In genomic region chr9:91001146-91001611, GRCh38 we compare ENCODE assay signal across 12 cellular contexts.
DNase-seq lines count a peak whose midpoint lies in the region; ATAC-seq and TF ChIP-seq lines count a peak whose summit lies in the region.
"Had no signal": no experiment of that assay in that cellular context is flagged by ENCODE, and none has a peak within 500 bp of the region (broad histone marks: within the 10 kb centered on the region; RNA-seq: fewer than 3 reads in every experiment).

No MANE protein-coding gene starts in this region.

- no peaks in the 10 kb centered on the region for H3K36me3 ChIP-seq in suprapubic skin

- H3K27ac Mint-ChIP-seq in activated T-cell treated with anti-CD3 and anti-CD28 coated beads, Interleukin-2, amount 50 U/mL, for 72 hours: no peak overlapping the region
- H3K27ac Mint-ChIP-seq: CD14-positive monocyte, T-helper 17 cell had no signal

- H3K36me3 Mint-ChIP-seq in activated T-cell treated with anti-CD3 and anti-CD28 coated beads, Interleukin-2, amount 50 U/mL, for 72 hours (ENCODE audit: insufficient read depth in 2 of 2): no peaks in the 10 kb centered on the region
- H3K36me3 Mint-ChIP-seq: CD14-positive monocyte had no signal

- H3K4me1 Mint-ChIP-seq in activated T-cell treated with anti-CD3 and anti-CD28 coated beads, Interleukin-2, amount 50 U/mL, for 72 hours (ENCODE audit: low read depth): peaks cover 9% of the 10 kb centered on the region
- H3K4me1 Mint-ChIP-seq: CD14-positive monocyte, T-helper 17 cell had no signal

- peak; percentile 34 to 41 for ATAC-seq in activated T-cell treated with anti-CD3 and anti-CD28 coated beads, Interleukin-2, amount 50 U/mL, for 72 hours (replicated peaks in 1 of 2)
- no peak for ATAC-seq in HG03108 (IDR thresholded peaks at IDR 0.05; ENCODE audit: unreplicated experiment)
- ATAC-seq: T-helper 17 cell had no signal

- no peaks in the 10 kb centered on the region for H3K27me3 ChIP-seq in suprapubic skin

- H3K27ac ChIP-seq in suprapubic skin: no peak overlapping the region
- H3K27ac ChIP-seq: HL-60 had no signal

- no peaks in the 10 kb centered on the region for H3K9me3 ChIP-seq in suprapubic skin

- peaks cover 12% of the 10 kb centered on the region for H3K4me1 ChIP-seq in suprapubic skin

- TF ChIP-seq CTCF in epithelial cell of esophagus (IDR thresholded peaks at IDR 0.05; ENCODE audit: insufficient read depth, low read depth, low read length, missing control alignments) (no peak), suprapubic skin (IDR thresholded peaks at IDR 0.05) (no peak)

- TF ChIP-seq EP300 in suprapubic skin (IDR thresholded peaks at IDR 0.05): no peak

- H3K4me3 ChIP-seq in epithelial cell of esophagus (ENCODE audit: low read length): no peak overlapping the region
- no peak overlapping the region for H3K4me3 ChIP-seq in suprapubic skin

- peaks cover 16% of the 10 kb centered on the region for H3K27me3 Mint-ChIP-seq in activated T-cell treated with anti-CD3 and anti-CD28 coated beads, Interleukin-2, amount 50 U/mL, for 72 hours (ENCODE audit: low read depth)

- 40% methylated on average over 2 of the region's 2 CpGs for WGBS in suprapubic skin

- TF ChIP-seq POLR2A in suprapubic skin (IDR thresholded peaks at IDR 0.05): no peak

- H3K9me3 Mint-ChIP-seq in activated T-cell treated with anti-CD3 and anti-CD28 coated beads, Interleukin-2, amount 50 U/mL, for 72 hours: peaks cover 0 to 2% of the 10 kb centered on the region in 2 donors

- no peak for DNase-seq in activated T-cell treated with anti-CD3 and anti-CD28 coated beads, Interleukin-2, amount 50 U/mL, for 72 hours
- DNase-seq in activated T-cell treated with anti-CD3 and anti-CD28 coated beads, Interleukin-2, amount 50 U/mL, for 1 hour: no peak
- DNase-seq in NCI-H2196 (lab: John Stamatoyannopoulos, UW; ENCODE audit: unreplicated experiment) (peak; percentile 81), epithelial cell of esophagus (ENCODE audit: low read depth) (peak; percentile 99), stromal cell of bone marrow (ENCODE audit: low read depth) (peak; percentile 21), Ammon's horn (ENCODE audit: low spot score) (no peak), suprapubic skin (ENCODE audit: low spot score in 2 of 2) (no peak)
- DNase-seq: amniotic stem cell, T-helper 17 cell had no signal

- no peak overlapping the region for H3K4me3 Mint-ChIP-seq in activated T-cell treated with anti-CD3 and anti-CD28 coated beads, Interleukin-2, amount 50 U/mL, for 72 hours
- H3K4me3 Mint-ChIP-seq: CD14-positive monocyte, T-helper 17 cell had no signal

Comparison
In these comparisons a context has a peak if more than half of its experiments do, and no peak if none do; other contexts are left out.
1. DNase-seq: peak in NCI-H2196 (single experiment), epithelial cell of esophagus (single experiment) and stromal cell of bone marrow (single experiment); none in activated T-cell treated with anti-CD3 and anti-CD28 coated beads, Interleukin-2, amount 50 U/mL, for 72 hours (0 of 2), activated T-cell treated with anti-CD3 and anti-CD28 coated beads, Interleukin-2, amount 50 U/mL, for 1 hour (single experiment), Ammon's horn (single experiment) and suprapubic skin (0 of 2).